Comparison of ENCODE assay signal across 12 cellular contexts in genomic region chr22:31177420-31178162, GRCh38. TPM values are rescaled to one million over a fixed set of nuclear protein-coding genes. Genes with fewer than 3 reads are reported as not detected.
DNase-seq lines count a peak whose midpoint lies in the region; ATAC-seq, FAIRE-seq and TF ChIP-seq lines count a peak whose summit lies in the region.
"Had no signal": no experiment of that assay in that cellular context is flagged by ENCODE, and none has a peak within 500 bp of the region (broad histone marks: within the 10 kb centered on the region; RNA-seq: fewer than 3 reads in every experiment).

No MANE protein-coding gene starts in this region.

- H3K4me1 ChIP-seq in liver (ENCODE audit: control insufficient read depth in 4 of 4, insufficient read depth in 4 of 4, low read length in 3 of 4): peaks cover 5 to 22% (median 13%) of the 10 kb centered on the region in 4 donors
- H3K4me1 ChIP-seq in HepG2 (ENCODE audit: insufficient read depth, low read length): peaks cover 22% of the 10 kb centered on the region
- peaks cover 6 to 7% of the 10 kb centered on the region in 2 donors for H3K4me1 ChIP-seq in aorta (ENCODE audit: control insufficient read depth in 1 of 2, insufficient read depth in 2 of 2, low read length in 2 of 2)
- peaks cover 6 to 24% of the 10 kb centered on the region in 2 donors for H3K4me1 ChIP-seq in adrenal gland (replicated peaks in 1 of 2)
- H3K4me1 ChIP-seq: BE2C had no signal

- in situ Hi-C loops in HepG2 (cut with HindIII; ENCODE audit: extremely low pct_ligation_motif_present, low pct_unique_long_range_greater_than_20kb) (no loop called here), astrocyte of the spinal cord (cut with HindIII; ENCODE audit: low sequenced_read_pairs) (no loop called here)

- H3K79me2 ChIP-seq in HepG2 (ENCODE audit: insufficient read depth, low read length): peaks cover 39% of the 10 kb centered on the region

- H2AFZ ChIP-seq in HepG2 (ENCODE audit: low read length): no peak overlapping the region

- ATAC-seq in HepG2 (no peak), left lobe of liver (peak; percentile 73), aorta (ENCODE audit: low FRiP score) (peak; percentile 62), omental fat pad (ENCODE audit: low FRiP score) (no peak)
- ATAC-seq: body of pancreas had no signal

- 66% methylated on average over 6 of the region's 6 CpGs for WGBS in liver
- WGBS in HepG2 (ENCODE audit: low lambda C conversion rate): 87% methylated on average over 6 of the region's 6 CpGs
- WGBS in aorta, 2 donors: 48 to 54% methylated on average over 6 of the region's 6 CpGs
- 86 to 92% (median 92%) methylated on average over 6 of the region's 6 CpGs for WGBS in adrenal gland, 4 donors

- CTCF ChIA-PET in HepG2 (lab: Yijun Ruan, JAX; ENCODE audit: low intra/inter-chr PET ratio, low total read pairs): no interaction called here

- no peak for TF ChIP-seq EP300 in HepG2 (IDR thresholded peaks at IDR 0.05; ENCODE audit: low read depth in 2 of 2, low read length in 2 of 2)
- TF ChIP-seq EP300 in HepG2 (CRISPR knock-in tag; IDR thresholded peaks at IDR 0.05; ENCODE audit: borderline replicate concordance): no peak

- no peaks in the 10 kb centered on the region for H3K9me3 ChIP-seq in liver (ENCODE audit: control insufficient read depth in 4 of 4, low read length in 3 of 4)
- no peaks in the 10 kb centered on the region for H3K9me3 ChIP-seq in HepG2 (ENCODE audit: low read length)
- no peaks in the 10 kb centered on the region for H3K9me3 ChIP-seq in aorta (ENCODE audit: control insufficient read depth, low read length)
- H3K9me3 ChIP-seq in adrenal gland (replicated peaks in 1 of 3): no peaks in the 10 kb centered on the region
- H3K9me3 ChIP-seq: BE2C, body of pancreas had no signal

- 0 out of 2 replicates have a peak, but pooled peaks cover 2% of the 10 kb centered on the region for H4K20me1 ChIP-seq in HepG2 (ENCODE audit: insufficient read depth, low read length)

- H3K4me2 ChIP-seq in HepG2 (ENCODE audit: low read depth, low read length): no peak overlapping the region

- H3K9ac ChIP-seq in liver (ENCODE audit: low read depth in 1 of 2, low read length in 2 of 2): no peak overlapping the region
- no peak overlapping the region for H3K9ac ChIP-seq in HepG2 (ENCODE audit: insufficient read depth, low read depth, low read length)

- no peak for FAIRE-seq in HepG2 (lab: Jason Lieb, UNC)

- TF ChIP-seq POLR2A in HepG2 (IDR thresholded peaks at IDR 0.05; ENCODE audit: insufficient read depth in 1 of 2, low read depth in 2 of 2, low read length in 2 of 2) (no peak), adrenal gland (IDR thresholded peaks at IDR 0.05) (no peak)

- H3K27me3 ChIP-seq in liver (ENCODE audit: control insufficient read depth in 4 of 4, insufficient read depth in 4 of 4, low read length in 3 of 4) (no peaks in the 10 kb centered on the region), HepG2 (ENCODE audit: control insufficient read depth in 1 of 2, insufficient read depth in 2 of 2, low read length in 2 of 2) (no peaks in the 10 kb centered on the region), aorta (ENCODE audit: control insufficient read depth in 1 of 2, insufficient read depth in 2 of 2, low read length in 1 of 2) (no peaks in the 10 kb centered on the region), adrenal gland (no peaks in the 10 kb centered on the region)
- H3K27me3 ChIP-seq: BE2C, body of pancreas had no signal

- no TSS peak for BruUV-seq in HepG2 (replicated peaks; lab: Mats Ljungman, UMichigan)

- H3K27ac ChIP-seq in liver (ENCODE audit: low read depth in 1 of 2, low read length in 2 of 2): no peak overlapping the region
- no peak overlapping the region for H3K27ac ChIP-seq in HepG2 (ENCODE audit: extremely low read length, insufficient read depth, low read length)
- peak overlapping the region; percentile 23 to 85 for H3K27ac ChIP-seq in aorta (ENCODE audit: low read depth in 1 of 2, low read length in 2 of 2)
- H3K27ac ChIP-seq in adrenal gland: no peak overlapping the region
- H3K27ac ChIP-seq: body of pancreas had no signal

- TF ChIP-seq RAD21 in liver (IDR thresholded peaks at IDR 0.05) (no peak), HepG2 (CRISPR knock-in tag; IDR thresholded peaks at IDR 0.05) (no peak)

- TF ChIP-seq CTCF in liver (IDR thresholded peaks at IDR 0.05; ENCODE audit: low read depth, low read length, missing input control) (peak; percentile 8), HepG2 (CRISPR knock-in tag; IDR thresholded peaks at IDR 0.05) (no peak), astrocyte of the spinal cord (IDR thresholded peaks at IDR 0.05; ENCODE audit: low read depth, low read length) (no peak), adrenal gland (IDR thresholded peaks at IDR 0.05) (no peak), omental fat pad (IDR thresholded peaks at IDR 0.05) (no peak)

- POLR2A ChIA-PET in HepG2 (lab: Yijun Ruan, JAX): no interaction called here

- intact Hi-C loops in HepG2 (cut with micrococcal nuclease; ENCODE audit: unreplicated experiment) (no loop called here), aorta (cut with DNase I) (no loop called here), adrenal gland (cut with DNase I) (no loop called here)

- peaks cover 0 to 2% (median 0%) of the 10 kb centered on the region in 4 donors for H3K36me3 ChIP-seq in liver (ENCODE audit: control insufficient read depth in 4 of 4, insufficient read depth in 3 of 4, low read depth in 1 of 4, low read length in 3 of 4)
- H3K36me3 ChIP-seq in HepG2 (replicated peaks in 1 of 2; ENCODE audit: control insufficient read depth in 1 of 2, insufficient read depth in 2 of 2, low read length in 2 of 2): peaks cover 4 to 11% of the 10 kb centered on the region in 2 experiments; a peak in 3 of 5 replicates
- no peaks in the 10 kb centered on the region for H3K36me3 ChIP-seq in aorta (ENCODE audit: control insufficient read depth in 1 of 2, insufficient read depth in 2 of 2, low read length in 1 of 2)
- H3K36me3 ChIP-seq in adrenal gland (replicated peaks in 1 of 2): peaks cover 0 to 3% of the 10 kb centered on the region in 2 donors

- DNase-seq in HepG2 (ENCODE audit: low spot score) (no peak), astrocyte of the spinal cord (ENCODE audit: low read depth, low spot score) (peak; percentile 87), left lobe of liver (ENCODE audit: low spot score) (no peak), aorta (peak; percentile 82 to 84), adrenal gland (no peak), omental fat pad (ENCODE audit: low spot score) (no peak)
- no peak for DNase-seq in activated effector memory CD4-positive, alpha-beta T cell treated with anti-CD3 and anti-CD28 coated beads, Interleukin-2, amount 50 U/mL, for 16 hours
- DNase-seq: activated CD4-positive, alpha-beta T cell treated with anti-CD3 and anti-CD28 coated beads for 1 hour; BE2C; body of pancreas; occipital lobe had no signal

- H3K4me3 ChIP-seq in liver (ENCODE audit: low read depth in 1 of 3, low read length in 3 of 3): no peak overlapping the region
- H3K4me3 ChIP-seq in HepG2 (replicated peaks in 1 of 3; ENCODE audit: insufficient read depth in 1 of 3, low read depth in 2 of 3, low read length in 3 of 3): no peak overlapping the region
- no peak overlapping the region for H3K4me3 ChIP-seq in astrocyte of the spinal cord (ENCODE audit: low read depth, low read length)
- H3K4me3 ChIP-seq in aorta (ENCODE audit: low read length in 2 of 2): no peak overlapping the region
- no peak overlapping the region for H3K4me3 ChIP-seq in adrenal gland
- H3K4me3 ChIP-seq: body of pancreas had no signal

RNA-seq across cellular contexts. Expression of gene RNF185, which starts 17.6 kb away (rescaled TPM):
- total RNA-seq in liver (10 to 100 TPM; 11.7 to 37.4 TPM), HepG2 (2016; rRNA removed; fragmentation: Illumina TruSeq; extraction: Trizol) (21.4 and 28.8 TPM in 2 replicates), left lobe of liver (33.5 TPM), aorta (10 to 100 TPM; 42.8 to 62.5 TPM), adrenal gland (10 to 100 TPM; 15.9 to 45.5 (median 36.0) TPM), omental fat pad (10 to 100 TPM; 25.1 to 39.4 (median 30.0) TPM)
- polyA plus RNA-seq in liver (10 to 100 TPM; 25.6 to 33.1 TPM), HepG2 (2011; rRNA removed) (26.4 and 27.5 TPM in 2 replicates), aorta (10 to 100 TPM; 26.3 to 36.1 TPM), adrenal gland (10 to 100 TPM; 16.0 to 41.7 (median 16.4) TPM)
- total RNA-seq in HepG2 (2016; cell fraction: cytosol; rRNA removed; fragmentation: Illumina TruSeq; extraction: Trizol; ENCODE audit: low read depth): 2.9 and 3.2 TPM in 2 replicates
- 21.9 and 28.5 TPM in 2 replicates for total RNA-seq in HepG2 (2016; cell fraction: insoluble cytoplasmic fraction; rRNA removed; fragmentation: Illumina TruSeq; extraction: Trizol)
- 11.3 and 11.9 TPM in 2 replicates for total RNA-seq in HepG2 (2016; cell fraction: membrane; rRNA removed; fragmentation: Illumina TruSeq; extraction: Trizol)
- 12.0 and 13.7 TPM in 2 replicates for total RNA-seq in HepG2 (2016; cell fraction: nucleus; rRNA removed; fragmentation: Illumina TruSeq; extraction: Trizol)
- 21.8 and 27.3 TPM in 2 replicates for polyA plus RNA-seq in HepG2 (2011; cell fraction: cytosol; rRNA removed)
- 19.0 and 20.4 TPM in 2 replicates for polyA plus RNA-seq in HepG2 (2011; cell fraction: nucleus; rRNA removed)
- 15.4 and 15.6 TPM in 2 replicates for polyA plus RNA-seq in HepG2 (2012)
- polyA plus RNA-seq in HepG2 (2016; cell fraction: cytosol; fragmentation: Illumina TruSeq; extraction: Trizol; ENCODE audit: low read depth): 1.6 and 1.7 TPM in 2 replicates
- polyA plus RNA-seq in HepG2 (2016; cell fraction: insoluble cytoplasmic fraction; fragmentation: Illumina TruSeq; extraction: Trizol; ENCODE audit: low read depth): 27.8 and 28.1 TPM in 2 replicates
- 6.4 and 6.8 TPM in 2 replicates for polyA plus RNA-seq in HepG2 (2016; cell fraction: membrane; fragmentation: Illumina TruSeq; extraction: Trizol; ENCODE audit: low read depth)
- polyA plus RNA-seq in HepG2 (2016; cell fraction: nucleus; fragmentation: Illumina TruSeq; extraction: Trizol; ENCODE audit: insufficient read depth, low read depth): 21.5 and 21.8 TPM in 2 replicates
- 17.6 and 24.2 TPM in 2 replicates for polyA minus RNA-seq in HepG2 (2011; rRNA and poly(A)+ RNA removed; ENCODE audit: low replicate concordance)
- polyA minus RNA-seq in HepG2 (2011; cell fraction: cytosol; rRNA and poly(A)+ RNA removed): 10.1 and 10.4 TPM in 2 replicates
- 9.1 and 11.8 TPM in 2 replicates for polyA minus RNA-seq in HepG2 (2011; cell fraction: nucleus; rRNA and poly(A)+ RNA removed)

RNA-seq across cellular contexts. Expression of gene LIMK2, which starts 34.5 kb away (rescaled TPM):
- total RNA-seq in liver (10 to 100 TPM; 13.6 to 39.2 TPM), HepG2 (2016; rRNA removed; fragmentation: Illumina TruSeq; extraction: Trizol) (25.9 and 29.8 TPM in 2 replicates), left lobe of liver (7.3 TPM), aorta (10 to 100 TPM; 35.4 to 55.2 TPM), adrenal gland (10 to 100 TPM; 17.8 to 36.1 (median 26.7) TPM), omental fat pad (10 to 100 TPM; 32.0 to 66.2 (median 40.7) TPM)
- polyA plus RNA-seq in liver (10 to 100 TPM in 1 of 2 donors, 1 to 10 TPM in 1; 6.6 to 13.3 TPM), HepG2 (2011; rRNA removed) (20.9 and 22.2 TPM in 2 replicates), aorta (10 to 100 TPM; 10.9 to 28.8 TPM), adrenal gland (10 to 100 TPM; 12.6 to 18.7 (median 14.9) TPM)
- 11.6 and 11.9 TPM in 2 replicates for total RNA-seq in HepG2 (2016; cell fraction: cytosol; rRNA removed; fragmentation: Illumina TruSeq; extraction: Trizol; ENCODE audit: low read depth)
- 23.7 and 30.9 TPM in 2 replicates for total RNA-seq in HepG2 (2016; cell fraction: insoluble cytoplasmic fraction; rRNA removed; fragmentation: Illumina TruSeq; extraction: Trizol)
- 16.0 and 16.7 TPM in 2 replicates for total RNA-seq in HepG2 (2016; cell fraction: membrane; rRNA removed; fragmentation: Illumina TruSeq; extraction: Trizol)
- total RNA-seq in HepG2 (2016; cell fraction: nucleus; rRNA removed; fragmentation: Illumina TruSeq; extraction: Trizol): 34.7 and 39.4 TPM in 2 replicates
- 13.6 and 17.8 TPM in 2 replicates for polyA plus RNA-seq in HepG2 (2011; cell fraction: cytosol; rRNA removed)
- polyA plus RNA-seq in HepG2 (2011; cell fraction: nucleus; rRNA removed): 73.7 and 77.5 TPM in 2 replicates
- polyA plus RNA-seq in HepG2 (2012): 13.8 and 20.5 TPM in 2 replicates
- 3.6 and 3.7 TPM in 2 replicates for polyA plus RNA-seq in HepG2 (2016; cell fraction: cytosol; fragmentation: Illumina TruSeq; extraction: Trizol; ENCODE audit: low read depth)
- 18.1 and 21.1 TPM in 2 replicates for polyA plus RNA-seq in HepG2 (2016; cell fraction: insoluble cytoplasmic fraction; fragmentation: Illumina TruSeq; extraction: Trizol; ENCODE audit: low read depth)
- 6.3 and 6.8 TPM in 2 replicates for polyA plus RNA-seq in HepG2 (2016; cell fraction: membrane; fragmentation: Illumina TruSeq; extraction: Trizol; ENCODE audit: low read depth)
- polyA plus RNA-seq in HepG2 (2016; cell fraction: nucleus; fragmentation: Illumina TruSeq; extraction: Trizol; ENCODE audit: insufficient read depth, low read depth): 49.2 and 49.7 TPM in 2 replicates
- polyA minus RNA-seq in HepG2 (2011; rRNA and poly(A)+ RNA removed; ENCODE audit: low replicate concordance): 7.4 and 68.6 TPM in 2 replicates
- polyA minus RNA-seq in HepG2 (2011; cell fraction: cytosol; rRNA and poly(A)+ RNA removed): 11.4 and 15.5 TPM in 2 replicates
- polyA minus RNA-seq in HepG2 (2011; cell fraction: nucleus; rRNA and poly(A)+ RNA removed): 67.0 and 76.2 TPM in 2 replicates

RNA-seq across cellular contexts. Expression of gene PLA2G3, which starts 37.3 kb away (rescaled TPM):
- total RNA-seq in liver (not detected), HepG2 (2016; rRNA removed; fragmentation: Illumina TruSeq; extraction: Trizol) (0.11 and 0.42 TPM in 2 replicates), left lobe of liver (not detected), aorta (not detected), adrenal gland (not detected), omental fat pad (not detected)
- polyA plus RNA-seq in liver (not detected), HepG2 (2011; rRNA removed) (0.12 and 0.24 TPM in 2 replicates), aorta (under 1 TPM in 1 of 2 donors, not detected in 1; 0.33 TPM), adrenal gland (under 1 TPM in 1 of 3 donors, not detected in 2; 0.09 TPM)
- 0.09 and 0.20 TPM in 2 replicates for total RNA-seq in HepG2 (2016; cell fraction: cytosol; rRNA removed; fragmentation: Illumina TruSeq; extraction: Trizol; ENCODE audit: low read depth)
- total RNA-seq in HepG2 (2016; cell fraction: insoluble cytoplasmic fraction; rRNA removed; fragmentation: Illumina TruSeq; extraction: Trizol): 0.09 and 0.32 TPM in 2 replicates
- total RNA-seq in HepG2 (2016; cell fraction: membrane; rRNA removed; fragmentation: Illumina TruSeq; extraction: Trizol): 0.19 and 0.21 TPM in 2 replicates
- total RNA-seq in HepG2 (2016; cell fraction: nucleus; rRNA removed; fragmentation: Illumina TruSeq; extraction: Trizol): 0.25 and 0.34 TPM in 2 replicates
- 0.17 TPM in 2 replicates for polyA plus RNA-seq in HepG2 (2011; cell fraction: cytosol; rRNA removed)
- 0.16 and 0.21 TPM in 2 replicates for polyA plus RNA-seq in HepG2 (2011; cell fraction: nucleus; rRNA removed)
- polyA plus RNA-seq in HepG2 (2012): 0.15 and 0.37 TPM in 2 replicates
- polyA plus RNA-seq in HepG2 (2016; cell fraction: cytosol; fragmentation: Illumina TruSeq; extraction: Trizol; ENCODE audit: low read depth): 0.06 and 0.14 TPM in 2 replicates
- 0.08 and 0.14 TPM in 2 replicates for polyA plus RNA-seq in HepG2 (2016; cell fraction: insoluble cytoplasmic fraction; fragmentation: Illumina TruSeq; extraction: Trizol; ENCODE audit: low read depth)
- 0.09 TPM in 1 of 2 replicates, not detected in the other for polyA plus RNA-seq in HepG2 (2016; cell fraction: membrane; fragmentation: Illumina TruSeq; extraction: Trizol; ENCODE audit: low read depth)
- polyA plus RNA-seq in HepG2 (2016; cell fraction: nucleus; fragmentation: Illumina TruSeq; extraction: Trizol; ENCODE audit: insufficient read depth, low read depth): 0.55 and 0.78 TPM in 2 replicates
- 0.30 and 0.40 TPM in 2 replicates for polyA minus RNA-seq in HepG2 (2011; rRNA and poly(A)+ RNA removed; ENCODE audit: low replicate concordance)
- not detected in 2 replicates for polyA minus RNA-seq in HepG2 (2011; cell fraction: cytosol; rRNA and poly(A)+ RNA removed)
- not detected in 2 replicates for polyA minus RNA-seq in HepG2 (2011; cell fraction: nucleus; rRNA and poly(A)+ RNA removed)
- total RNA-seq: body of pancreas, occipital lobe had no signal

RNA-seq across cellular contexts. Expression of gene INPP5J, which starts 54.8 kb away (rescaled TPM):
- under 1 TPM; 0.14 to 0.17 TPM for total RNA-seq in liver
- under 1 TPM; 0.06 to 0.08 TPM for polyA plus RNA-seq in liver
- 0.15 and 0.24 TPM in 2 replicates for total RNA-seq in HepG2 (2016; rRNA removed; fragmentation: Illumina TruSeq; extraction: Trizol)
- total RNA-seq in HepG2 (2016; cell fraction: cytosol; rRNA removed; fragmentation: Illumina TruSeq; extraction: Trizol; ENCODE audit: low read depth): 0.09 TPM in 1 of 2 replicates, not detected in the other
- 0.42 and 0.45 TPM in 2 replicates for total RNA-seq in HepG2 (2016; cell fraction: insoluble cytoplasmic fraction; rRNA removed; fragmentation: Illumina TruSeq; extraction: Trizol)
- 0.34 and 0.40 TPM in 2 replicates for total RNA-seq in HepG2 (2016; cell fraction: membrane; rRNA removed; fragmentation: Illumina TruSeq; extraction: Trizol)
- 0.47 TPM in 2 replicates for total RNA-seq in HepG2 (2016; cell fraction: nucleus; rRNA removed; fragmentation: Illumina TruSeq; extraction: Trizol)
- polyA plus RNA-seq in HepG2 (2011; rRNA removed): 1.1 and 1.3 TPM in 2 replicates
- polyA plus RNA-seq in HepG2 (2011; cell fraction: cytosol; rRNA removed): 0.41 and 0.62 TPM in 2 replicates
- 6.2 and 7.6 TPM in 2 replicates for polyA plus RNA-seq in HepG2 (2011; cell fraction: nucleus; rRNA removed)
- 0.30 and 1.7 TPM in 2 replicates for polyA plus RNA-seq in HepG2 (2012)
- 0.11 and 0.18 TPM in 2 replicates for polyA plus RNA-seq in HepG2 (2016; cell fraction: cytosol; fragmentation: Illumina TruSeq; extraction: Trizol; ENCODE audit: low read depth)
- polyA plus RNA-seq in HepG2 (2016; cell fraction: insoluble cytoplasmic fraction; fragmentation: Illumina TruSeq; extraction: Trizol; ENCODE audit: low read depth): 0.26 and 0.52 TPM in 2 replicates
- polyA plus RNA-seq in HepG2 (2016; cell fraction: membrane; fragmentation: Illumina TruSeq; extraction: Trizol; ENCODE audit: low read depth): 0.27 and 0.29 TPM in 2 replicates
- polyA plus RNA-seq in HepG2 (2016; cell fraction: nucleus; fragmentation: Illumina TruSeq; extraction: Trizol; ENCODE audit: insufficient read depth, low read depth): 1.9 and 3.2 TPM in 2 replicates
- 0.88 and 5.2 TPM in 2 replicates for polyA minus RNA-seq in HepG2 (2011; rRNA and poly(A)+ RNA removed; ENCODE audit: low replicate concordance)
- polyA minus RNA-seq in HepG2 (2011; cell fraction: cytosol; rRNA and poly(A)+ RNA removed): 0.35 and 0.49 TPM in 2 replicates
- polyA minus RNA-seq in HepG2 (2011; cell fraction: nucleus; rRNA and poly(A)+ RNA removed): 0.62 and 1.7 TPM in 2 replicates
- total RNA-seq in left lobe of liver: 0.25 TPM
- total RNA-seq in aorta: 1 to 10 TPM; 2.4 to 3.3 TPM
- polyA plus RNA-seq in aorta: 1 to 10 TPM; 7.6 to 8.3 TPM
- total RNA-seq in adrenal gland: 1 to 10 TPM in 7 of 8 donors, under 1 TPM in 1; 0.48 to 8.1 (median 2.5) TPM
- polyA plus RNA-seq in adrenal gland: 1 to 10 TPM in 2 of 3 donors, under 1 TPM in 1; 0.48 to 5.8 (median 2.1) TPM
- under 1 TPM; 0.24 to 0.84 (median 0.42) TPM for total RNA-seq in omental fat pad

Comparison
In these comparisons a context has a peak if more than half of its experiments do, and no peak if none do; other contexts are left out.
1. H3K27ac ChIP-seq: peak in aorta (2 of 2); none in liver (0 of 2), HepG2 (single experiment) and adrenal gland (0 of 5).
2. ATAC-seq: peak in left lobe of liver (single experiment) and aorta (single experiment); none in HepG2 (single experiment) and omental fat pad (single experiment).
3. DNase-seq: peak in astrocyte of the spinal cord (single experiment) and aorta (2 of 2); none in HepG2 (single experiment), left lobe of liver (single experiment), adrenal gland (0 of 7), activated effector memory CD4-positive, alpha-beta T cell treated with anti-CD3 and anti-CD28 coated beads, Interleukin-2, amount 50 U/mL, for 16 hours (single experiment) and omental fat pad (single experiment).